In the genomic region with DNA sequence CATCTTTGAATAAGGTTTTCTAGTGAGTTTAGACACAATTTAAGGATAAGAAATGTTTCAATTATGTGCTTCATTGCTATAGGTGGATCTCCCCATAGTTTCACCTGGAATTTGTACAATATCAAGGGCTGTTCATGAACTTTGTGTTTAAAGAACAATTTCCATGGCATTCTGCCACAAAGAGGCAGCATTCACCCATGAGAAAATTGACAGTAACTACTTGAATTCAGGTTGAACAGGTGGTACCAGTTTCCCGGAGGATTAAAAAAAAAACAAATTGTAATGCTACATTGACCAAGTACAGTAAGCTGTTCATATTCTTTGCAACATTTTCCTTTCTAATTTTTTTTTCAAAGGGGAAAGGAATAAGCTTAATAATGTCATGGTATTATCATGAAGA, we compare ENCODE assay signal across 11 cellular contexts. TPM values are rescaled to one million over a fixed set of nuclear protein-coding genes. Genes with fewer than 3 reads are reported as not detected.
DNase-seq lines count a peak whose midpoint lies in the region; ATAC-seq and TF ChIP-seq lines count a peak whose summit lies in the region.
"Had no signal": no experiment of that assay in that cellular context is flagged by ENCODE, and none has a peak within 500 bp of the region (broad histone marks: within the 10 kb centered on the region; RNA-seq: fewer than 3 reads in every experiment).

No MANE protein-coding gene starts in this region.

- DNase-seq in DMS 273 (lab: John Stamatoyannopoulos, UW; ENCODE audit: unreplicated experiment) (peak; percentile 10), DMS 273 treated with DMSO at 0.1 percent for 48 hours (lab: John Stamatoyannopoulos, UW) (no peak), NCI-H146 treated with DMSO at 0.1 percent for 48 hours (lab: John Stamatoyannopoulos, UW; ENCODE audit: unreplicated experiment) (peak; percentile 56), SW480 (ENCODE audit: low spot score) (peak; percentile 23), Ammon's horn (ENCODE audit: low spot score) (no peak), smooth muscle cell (lab: John Stamatoyannopoulos, UW; ENCODE audit: unreplicated experiment) (no peak)
- DNase-seq: GF-D8, spleen had no signal

- H3K27ac ChIP-seq in smooth muscle cell (ENCODE audit: low read depth) = no peak overlapping the region
- H3K27ac ChIP-seq: spleen had no signal

- no peak overlapping the region for H3K4me3 Mint-ChIP-seq in nephron
- H3K4me3 Mint-ChIP-seq: activated naive CD4-positive, alpha-beta T cell treated with anti-CD3 and anti-CD28 coated beads, Interleukin-2, amount 50 U/mL, for 24 hours had no signal

- H2AFZ ChIP-seq in smooth muscle cell (ENCODE audit: low read depth) = no peak overlapping the region

- no peaks in the 10 kb centered on the region for H3K79me2 ChIP-seq in smooth muscle cell (ENCODE audit: low read depth)

- peaks cover 9% of the 10 kb centered on the region for H3K9me3 Mint-ChIP-seq in nephron
- H3K9me3 Mint-ChIP-seq: activated naive CD4-positive, alpha-beta T cell treated with anti-CD3 and anti-CD28 coated beads, Interleukin-2, amount 50 U/mL, for 24 hours had no signal

- H3K4me1 ChIP-seq in smooth muscle cell (ENCODE audit: low read depth) = peaks cover 10% of the 10 kb centered on the region

- no peak overlapping the region for H3K27ac Mint-ChIP-seq in nephron
- H3K27ac Mint-ChIP-seq: activated naive CD4-positive, alpha-beta T cell treated with anti-CD3 and anti-CD28 coated beads, Interleukin-2, amount 50 U/mL, for 24 hours had no signal

- H3K27me3 Mint-ChIP-seq in nephron (ENCODE audit: low read depth) = peaks cover 38% of the 10 kb centered on the region

- no peaks in the 10 kb centered on the region for H3K9me3 ChIP-seq in smooth muscle cell (replicated peaks; ENCODE audit: low read depth)

- H3K4me2 ChIP-seq in smooth muscle cell = no peak overlapping the region

- no peaks in the 10 kb centered on the region for H4K20me1 ChIP-seq in smooth muscle cell (ENCODE audit: low read depth)

- H3F3A ChIP-seq in smooth muscle cell (ENCODE audit: low read depth) = no peaks in the 10 kb centered on the region

- H3K36me3 Mint-ChIP-seq in nephron (ENCODE audit: low read depth) = peaks cover 28% of the 10 kb centered on the region
- H3K36me3 Mint-ChIP-seq: activated naive CD4-positive, alpha-beta T cell treated with anti-CD3 and anti-CD28 coated beads, Interleukin-2, amount 50 U/mL, for 24 hours had no signal

- 38% methylated on average over 1 of the region's 1 CpG for WGBS in smooth muscle cell (ENCODE audit: low lambda C conversion rate)

- H3K9ac ChIP-seq in smooth muscle cell (ENCODE audit: low read depth) = no peak overlapping the region

- H3K4me3 ChIP-seq in smooth muscle cell = no peak overlapping the region
- H3K4me3 ChIP-seq: spleen had no signal

- no peak for ATAC-seq in HG03097 (IDR thresholded peaks at IDR 0.05; ENCODE audit: low FRiP score, unreplicated experiment)

- H3K36me3 ChIP-seq in smooth muscle cell (ENCODE audit: low read depth) = no peaks in the 10 kb centered on the region
- H3K36me3 ChIP-seq: spleen had no signal

- peaks cover 67% of the 10 kb centered on the region for H3K27me3 ChIP-seq in smooth muscle cell (ENCODE audit: low read depth)

- peak; percentile 21 to 55 (median 30) for TF ChIP-seq CTCF in nephron (IDR thresholded peaks at IDR 0.05; ENCODE audit: unreplicated experiment in 3 of 3)
- no peak for TF ChIP-seq CTCF in smooth muscle cell (IDR thresholded peaks at IDR 0.05; ENCODE audit: borderline replicate concordance, insufficient read depth, poor library complexity, severe bottlenecking)

- H3K4me1 Mint-ChIP-seq in nephron = peaks cover 6% of the 10 kb centered on the region

RNA-seq across cellular contexts. Expression of a gene that starts 9.1 kb away (rescaled TPM):
- 0.04 TPM in 2 replicates for total RNA-seq in smooth muscle cell
- not detected in 2 replicates for polyA plus RNA-seq in smooth muscle cell

Comparison
In these comparisons a context has a peak if more than half of its experiments do, and no peak if none do; other contexts are left out.
1. DNase-seq: peak in DMS 273 (single experiment), NCI-H146 treated with DMSO at 0.1 percent for 48 hours (single experiment) and SW480 (single experiment); none in DMS 273 treated with DMSO at 0.1 percent for 48 hours (single experiment), Ammon's horn (single experiment) and smooth muscle cell (single experiment).